In the genomic region with DNA sequence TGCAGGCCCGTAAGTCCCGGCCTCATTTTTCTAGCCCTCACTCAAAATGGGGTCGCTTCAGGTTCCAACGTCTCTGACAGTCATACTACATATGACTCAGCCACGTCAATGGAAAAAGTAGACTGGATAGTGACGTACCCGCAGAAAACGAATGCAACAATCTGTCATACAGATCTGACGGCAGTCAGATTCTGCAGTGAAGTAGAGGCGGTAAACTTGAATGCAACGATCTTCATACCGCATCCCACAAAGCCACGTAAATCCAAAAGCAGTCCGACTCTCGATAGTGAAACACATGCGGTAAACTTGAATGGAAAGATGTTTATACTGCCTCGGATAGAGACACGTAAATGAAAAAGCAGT, we compare ENCODE assay signal across 8 cellular contexts. TPM values are rescaled to one million over a fixed set of nuclear protein-coding genes. Genes with fewer than 3 reads are reported as not detected.
DNase-seq lines count a peak whose midpoint lies in the region; TF ChIP-seq lines count a peak whose summit lies in the region.

No MANE protein-coding gene starts in this region.

- H3K4me1 ChIP-seq in DOHH2 (ENCODE audit: control insufficient read depth, low read length), result peaks cover 37% of the 10 kb centered on the region

- peak overlapping the region; percentile 97 for H3K27ac ChIP-seq in DOHH2 (ENCODE audit: low read depth, low read length)
- H3K27ac ChIP-seq in coronary artery, result peak overlapping the region; percentile 87 to 96

- H3K27ac Mint-ChIP-seq in HFFc6, result peak overlapping the region; percentile 100
- H3K27ac Mint-ChIP-seq in endothelial cell (ENCODE audit: unreplicated experiment), result no peak overlapping the region

- TF ChIP-seq CTCF in DOHH2 (IDR thresholded peaks at IDR 0.05; ENCODE audit: low read depth, low read length, poor library complexity, severe bottlenecking), result no peak
- no peak for TF ChIP-seq CTCF in HFFc6 (IDR thresholded peaks at IDR 0.05)
- TF ChIP-seq CTCF in coronary artery (IDR thresholded peaks at IDR 0.05), result no peak
- no peak for TF ChIP-seq CTCF in endothelial cell (IDR thresholded peaks at IDR 0.05; ENCODE audit: unreplicated experiment)

- peaks cover 11% of the 10 kb centered on the region for H3K27me3 Mint-ChIP-seq in HFFc6 (ENCODE audit: insufficient read depth)
- peaks cover 6% of the 10 kb centered on the region for H3K27me3 Mint-ChIP-seq in endothelial cell (ENCODE audit: unreplicated experiment)

- peaks cover 15% of the 10 kb centered on the region for H3F3A ChIP-seq in DOHH2 (ENCODE audit: control insufficient read depth, insufficient read depth)

- no peaks in the 10 kb centered on the region for H3K36me3 Mint-ChIP-seq in HFFc6 (ENCODE audit: low read depth)
- H3K36me3 Mint-ChIP-seq in endothelial cell (ENCODE audit: low read depth, unreplicated experiment), result no peaks in the 10 kb centered on the region

- no peaks in the 10 kb centered on the region for H3K9me3 ChIP-seq in DOHH2 (ENCODE audit: control insufficient read depth, insufficient read depth, low read length)

- H3K9me3 Mint-ChIP-seq in HFFc6 (peaks cover 6% of the 10 kb centered on the region; the same call in 1 of the 2 replicates), endothelial cell (ENCODE audit: unreplicated experiment) (no peaks in the 10 kb centered on the region)

- H3K4me1 Mint-ChIP-seq in HFFc6 (ENCODE audit: low read depth), result peaks cover 46% of the 10 kb centered on the region
- no peaks in the 10 kb centered on the region for H3K4me1 Mint-ChIP-seq in endothelial cell (ENCODE audit: unreplicated experiment)

- H3K36me3 ChIP-seq in DOHH2 (ENCODE audit: control insufficient read depth, low read length), result peaks cover 3% of the 10 kb centered on the region; the same call in 1 of the 2 replicates

- H3K4me3 ChIP-seq in DOHH2 (ENCODE audit: low read length), result peak overlapping the region; percentile 92
- peak overlapping the region; percentile 79 for H3K4me3 ChIP-seq in coronary artery

- H3K4me3 Mint-ChIP-seq in HFFc6 (peak overlapping the region; percentile 88), endothelial cell (ENCODE audit: unreplicated experiment) (no peak overlapping the region)

- peak; percentile 97 for DNase-seq in HFFc6
- peak; percentile 23 for DNase-seq in NCI-H2171 (lab: John Stamatoyannopoulos, UW)
- DNase-seq in activated CD4-positive, alpha-beta T cell treated with anti-CD3 and anti-CD28 coated beads for 24 hours (ENCODE audit: low read depth in 2 of 2), result peak; percentile 37 to 57
- peak; percentile 85 for DNase-seq in coronary artery (ENCODE audit: low spot score)
- peak; percentile 56 for DNase-seq in medulla oblongata (ENCODE audit: extremely low spot score)
- DNase-seq in stimulated activated CD8-positive, alpha-beta memory T cell treated with anti-CD3 and anti-CD28 coated beads, Interleukin-4, amount 100 ng/mL, for 1 hour (ENCODE audit: low read depth in 2 of 2, low spot score in 1 of 2), result peak; percentile 41 to 55
- DNase-seq in endothelial cell (ENCODE audit: low spot score), result no peak

- H3K9me2 ChIP-seq in DOHH2 (replicated peaks; ENCODE audit: control insufficient read depth, low read length), result no peaks in the 10 kb centered on the region

- H3K79me2 ChIP-seq in DOHH2 (ENCODE audit: control insufficient read depth, low read length), result 0 out of 2 replicates have a peak, but pooled peaks cover 2% of the 10 kb centered on the region

- H4K20me1 ChIP-seq in DOHH2 (ENCODE audit: control insufficient read depth, insufficient read depth, low read depth, low read length), result no peaks in the 10 kb centered on the region

- H3K27me3 ChIP-seq in DOHH2 (ENCODE audit: control insufficient read depth, low read length), result no peaks in the 10 kb centered on the region

- peak overlapping the region; percentile 99 for H3K4me2 ChIP-seq in DOHH2 (ENCODE audit: low read length)

RNA-seq across cellular contexts. Expression of gene ARL4D, which starts 38.4 kb away (rescaled TPM):
- total RNA-seq in HFFc6 (2021; fragmentation: NEBNext Ultra II Directional; extraction: Animal tissue kit (Norgen Biotek cat#: 25700)), result 10 to 100 TPM; 24.9 to 27.5 (median 26.3) TPM
- 35.7 TPM for total RNA-seq in endothelial cell (ENCODE audit: unreplicated experiment)
